In genomic region chr16:919658-920631, GRCh38 we compare ENCODE assay signal across 10 cellular contexts. TPM values are rescaled to one million over a fixed set of nuclear protein-coding genes. Genes with fewer than 3 reads are reported as not detected.
DNase-seq lines count a peak whose midpoint lies in the region; ATAC-seq and TF ChIP-seq lines count a peak whose summit lies in the region.
"Had no signal": no experiment of that assay in that cellular context is flagged by ENCODE, and none has a peak within 500 bp of the region (broad histone marks: within the 10 kb centered on the region; RNA-seq: fewer than 3 reads in every experiment).

No MANE protein-coding gene starts in this region.

- H3K4me3 ChIP-seq in endodermal cell (ENCODE audit: low read length) (no peak overlapping the region), mesodermal cell (ENCODE audit: extremely low read depth, insufficient read depth, low read length, poor library complexity, severe bottlenecking) (no peak overlapping the region), stomach smooth muscle (ENCODE audit: low read length in 2 of 2) (no peak overlapping the region)

- H3K4me1 ChIP-seq in endodermal cell (ENCODE audit: control insufficient read depth, insufficient read depth, low read length) (no peaks in the 10 kb centered on the region), mesodermal cell (ENCODE audit: control insufficient read depth, insufficient read depth, low read length, poor library complexity, severe bottlenecking) (peaks cover 12% of the 10 kb centered on the region), stomach smooth muscle (ENCODE audit: control insufficient read depth, insufficient read depth, low read length) (peaks cover 18% of the 10 kb centered on the region)

- H3K27ac ChIP-seq in endodermal cell (ENCODE audit: low read depth, low read length) = peak overlapping the region; percentile 44
- peak overlapping the region; percentile 51 for H3K27ac ChIP-seq in mesodermal cell (ENCODE audit: low read depth, low read length, severe bottlenecking)
- peak overlapping the region; percentile 41 for H3K27ac ChIP-seq in stomach smooth muscle (ENCODE audit: low read length)

- H3K9me3 ChIP-seq in endodermal cell (ENCODE audit: control insufficient read depth, low read length) (no peaks in the 10 kb centered on the region), mesodermal cell (ENCODE audit: control insufficient read depth, low read length) (peaks cover 4% of the 10 kb centered on the region), stomach smooth muscle (ENCODE audit: control insufficient read depth in 2 of 2, low read length in 2 of 2) (peaks cover 0 to 4% of the 10 kb centered on the region in 2 donors)

- WGBS in endodermal cell (ENCODE audit: insufficient coverage in 1 of 2, insufficient read length in 1 of 2), 2 experiments = 81 to 85% methylated on average over 17 to 37 of the region's 37 CpGs
- WGBS in mesodermal cell (ENCODE audit: insufficient coverage in 2 of 2), 2 experiments = 87 to 89% methylated on average over 26 to 33 of the region's 37 CpGs

- H3K27me3 ChIP-seq in endodermal cell (ENCODE audit: control insufficient read depth, insufficient read depth, low read length, poor library complexity, severe bottlenecking) = no peaks in the 10 kb centered on the region
- H3K27me3 ChIP-seq in stomach smooth muscle (ENCODE audit: control insufficient read depth in 1 of 2, insufficient read depth in 2 of 2, low read length in 2 of 2) = no peaks in the 10 kb centered on the region

- TF ChIP-seq CTCF in endodermal cell (conservative IDR thresholded peaks at IDR 0.05) = no peak

- H3K36me3 ChIP-seq in endodermal cell (ENCODE audit: control insufficient read depth, insufficient read depth, low read length) (no peaks in the 10 kb centered on the region), mesodermal cell (ENCODE audit: control insufficient read depth, insufficient read depth, low read length) (no peaks in the 10 kb centered on the region), stomach smooth muscle (ENCODE audit: control insufficient read depth in 2 of 2, insufficient read depth in 2 of 2, low read length in 2 of 2) (peaks cover 0 to 5% of the 10 kb centered on the region in 2 donors)

- H3K27me3 Mint-ChIP-seq in endodermal cell (ENCODE audit: insufficient read depth) = no peaks in the 10 kb centered on the region
- no peaks in the 10 kb centered on the region for H3K27me3 Mint-ChIP-seq in stimulated activated naive CD8-positive, alpha-beta T cell treated with anti-CD3 and anti-CD28 coated beads, Interleukin-15, amount 100 ng/mL, for 72 hours
- H3K27me3 Mint-ChIP-seq: activated CD8-positive, alpha-beta T cell treated with anti-CD3 and anti-CD28 coated beads for 36 hours had no signal

- no peak overlapping the region for H3K27ac Mint-ChIP-seq in endodermal cell
- H3K27ac Mint-ChIP-seq in stimulated activated naive CD8-positive, alpha-beta T cell treated with anti-CD3 and anti-CD28 coated beads, Interleukin-15, amount 100 ng/mL, for 72 hours = no peak overlapping the region
- H3K27ac Mint-ChIP-seq: activated CD8-positive, alpha-beta T cell treated with anti-CD3 and anti-CD28 coated beads for 36 hours had no signal

- H3K9ac ChIP-seq in endodermal cell (ENCODE audit: extremely low read depth, low read length, poor library complexity, severe bottlenecking) (no peak overlapping the region), stomach smooth muscle (ENCODE audit: low read length in 2 of 2) (peak overlapping the region in 1 of 2 donors; percentile 32)

- no peaks in the 10 kb centered on the region for H3K4me1 Mint-ChIP-seq in endodermal cell
- H3K4me1 Mint-ChIP-seq in stimulated activated naive CD8-positive, alpha-beta T cell treated with anti-CD3 and anti-CD28 coated beads, Interleukin-15, amount 100 ng/mL, for 72 hours = no peaks in the 10 kb centered on the region

- H3K4me3 Mint-ChIP-seq in endodermal cell = no peak overlapping the region
- no peak overlapping the region for H3K4me3 Mint-ChIP-seq in stimulated activated naive CD8-positive, alpha-beta T cell treated with anti-CD3 and anti-CD28 coated beads, Interleukin-15, amount 100 ng/mL, for 72 hours
- H3K4me3 Mint-ChIP-seq: activated CD8-positive, alpha-beta T cell treated with anti-CD3 and anti-CD28 coated beads for 36 hours had no signal

- ATAC-seq in HG03097 (IDR thresholded peaks at IDR 0.05; ENCODE audit: low FRiP score, unreplicated experiment) (no peak), HG03521 (IDR thresholded peaks at IDR 0.05; ENCODE audit: unreplicated experiment) (no peak)
- ATAC-seq in stimulated activated naive CD8-positive, alpha-beta T cell treated with anti-CD3 and anti-CD28 coated beads, Interleukin-15, amount 100 ng/mL, for 72 hours = no peak
- ATAC-seq: activated CD8-positive, alpha-beta T cell treated with anti-CD3 and anti-CD28 coated beads for 36 hours; SK-N-SH treated with all-trans-retinoic acid at 6 μM for 48 hours had no signal

- H3K36me3 Mint-ChIP-seq in endodermal cell (ENCODE audit: low read depth) = peaks cover 29% of the 10 kb centered on the region

- DNase-seq in GM04503 (ENCODE audit: low read depth) (peak; percentile 42), endodermal cell (no peak), hippocampal formation (lab: John Stamatoyannopoulos, UW) (no peak)
- DNase-seq in stimulated activated naive CD8-positive, alpha-beta T cell treated with anti-CD3 and anti-CD28 coated beads, Interleukin-15, amount 100 ng/mL, for 72 hours = no peak
- DNase-seq: activated CD8-positive, alpha-beta T cell treated with anti-CD3 and anti-CD28 coated beads for 36 hours had no signal

- peaks cover 28% of the 10 kb centered on the region for H3K9me3 Mint-ChIP-seq in endodermal cell
- no peaks in the 10 kb centered on the region for H3K9me3 Mint-ChIP-seq in stimulated activated naive CD8-positive, alpha-beta T cell treated with anti-CD3 and anti-CD28 coated beads, Interleukin-15, amount 100 ng/mL, for 72 hours
- H3K9me3 Mint-ChIP-seq: activated CD8-positive, alpha-beta T cell treated with anti-CD3 and anti-CD28 coated beads for 36 hours had no signal

RNA-seq across cellular contexts. Expression of gene LMF1, which starts 50.8 kb away (rescaled TPM):
- 10 to 100 TPM; 13.7 to 15.1 TPM for total RNA-seq in endodermal cell
- polyA plus RNA-seq in endodermal cell (2013, experiment 1 of 2) = 12.7 TPM
- polyA plus RNA-seq in endodermal cell (2013, experiment 2 of 2) = 10.8 TPM
- 16.3 TPM for polyA plus RNA-seq in mesodermal cell (2013, experiment 1 of 2)
- 16.0 TPM for polyA plus RNA-seq in mesodermal cell (2013, experiment 2 of 2)
